1 cellular context compared by ENCODE assay signal in the genomic region with DNA sequence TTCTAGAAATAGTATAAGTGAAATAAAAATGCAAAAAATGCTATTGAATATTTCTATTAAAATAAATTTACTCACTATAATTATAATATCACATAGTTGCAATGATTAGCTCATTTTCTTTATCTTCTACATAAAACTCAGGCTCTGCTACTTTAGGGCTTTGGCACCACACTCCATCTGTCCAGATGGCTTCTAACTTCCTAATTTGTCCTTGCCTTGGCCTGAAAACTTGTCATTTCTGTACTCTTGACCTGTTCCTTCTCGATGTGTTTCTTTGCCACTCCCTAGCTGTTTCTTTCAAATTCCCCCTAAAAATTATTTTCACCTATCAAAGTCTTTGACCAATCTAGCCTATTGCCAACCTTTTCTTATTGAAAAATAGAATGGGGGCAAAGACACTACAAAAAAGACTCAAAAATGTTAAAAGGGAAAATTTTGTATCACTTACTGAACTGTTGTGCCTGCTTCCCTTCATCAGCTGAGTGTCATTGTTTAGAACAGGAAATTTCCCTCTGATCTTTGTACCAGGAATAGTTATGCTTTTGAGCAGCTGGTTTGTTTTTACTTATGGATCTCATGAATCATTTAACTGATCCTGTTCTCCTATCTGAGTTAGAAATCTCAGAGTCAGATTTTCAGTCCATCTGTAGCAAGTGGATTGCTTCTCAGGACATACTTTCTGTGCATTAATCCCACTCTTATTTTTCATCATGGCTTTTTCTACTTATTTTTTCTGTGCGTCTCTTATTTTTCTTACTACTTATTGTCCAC.
TF ChIP-seq lines count a peak whose summit lies in the region.

No MANE protein-coding gene starts in this region.

TF ChIP-seq in WTC11, 78 proteins besides CTCF, POLR2A, EP300 and RAD21 (continued from another document):
- TF ChIP-seq, protein P1, sequence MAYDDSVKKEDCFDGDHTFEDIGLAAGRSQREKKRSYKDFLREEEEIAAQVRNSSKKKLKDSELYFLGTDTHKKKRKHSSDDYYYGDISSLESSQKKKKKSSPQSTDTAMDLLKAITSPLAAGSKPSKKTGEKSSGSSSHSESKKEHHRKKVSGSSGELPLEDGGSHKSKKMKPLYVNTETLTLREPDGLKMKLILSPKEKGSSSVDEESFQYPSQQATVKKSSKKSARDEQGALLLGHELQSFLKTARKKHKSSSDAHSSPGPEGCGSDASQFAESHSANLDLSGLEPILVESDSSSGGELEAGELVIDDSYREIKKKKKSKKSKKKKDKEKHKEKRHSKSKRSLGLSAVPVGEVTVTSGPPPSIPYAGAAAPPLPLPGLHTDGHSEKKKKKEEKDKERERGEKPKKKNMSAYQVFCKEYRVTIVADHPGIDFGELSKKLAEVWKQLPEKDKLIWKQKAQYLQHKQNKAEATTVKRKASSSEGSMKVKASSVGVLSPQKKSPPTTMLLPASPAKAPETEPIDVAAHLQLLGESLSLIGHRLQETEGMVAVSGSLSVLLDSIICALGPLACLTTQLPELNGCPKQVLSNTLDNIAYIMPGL (CRISPR knock-in tag; IDR thresholded peaks at IDR 0.05) = no peak
- TF ChIP-seq SP1 (CRISPR knock-in tag; conservative IDR thresholded peaks at IDR 0.05) (no peak), SMAD4 (CRISPR knock-in tag; IDR thresholded peaks at IDR 0.05) (no peak), ZNF671 (CRISPR knock-in tag; IDR thresholded peaks at IDR 0.05) (no peak), MXD4 (CRISPR knock-in tag; IDR thresholded peaks at IDR 0.05; ENCODE audit: borderline replicate concordance) (no peak), FOXP1 (CRISPR knock-in tag; IDR thresholded peaks at IDR 0.05; ENCODE audit: borderline replicate concordance) (no peak), ZNF121 (CRISPR knock-in tag; IDR thresholded peaks at IDR 0.05) (no peak), MYBL2 (CRISPR knock-in tag; IDR thresholded peaks at IDR 0.05) (no peak)
- TF ChIP-seq, protein P2, sequence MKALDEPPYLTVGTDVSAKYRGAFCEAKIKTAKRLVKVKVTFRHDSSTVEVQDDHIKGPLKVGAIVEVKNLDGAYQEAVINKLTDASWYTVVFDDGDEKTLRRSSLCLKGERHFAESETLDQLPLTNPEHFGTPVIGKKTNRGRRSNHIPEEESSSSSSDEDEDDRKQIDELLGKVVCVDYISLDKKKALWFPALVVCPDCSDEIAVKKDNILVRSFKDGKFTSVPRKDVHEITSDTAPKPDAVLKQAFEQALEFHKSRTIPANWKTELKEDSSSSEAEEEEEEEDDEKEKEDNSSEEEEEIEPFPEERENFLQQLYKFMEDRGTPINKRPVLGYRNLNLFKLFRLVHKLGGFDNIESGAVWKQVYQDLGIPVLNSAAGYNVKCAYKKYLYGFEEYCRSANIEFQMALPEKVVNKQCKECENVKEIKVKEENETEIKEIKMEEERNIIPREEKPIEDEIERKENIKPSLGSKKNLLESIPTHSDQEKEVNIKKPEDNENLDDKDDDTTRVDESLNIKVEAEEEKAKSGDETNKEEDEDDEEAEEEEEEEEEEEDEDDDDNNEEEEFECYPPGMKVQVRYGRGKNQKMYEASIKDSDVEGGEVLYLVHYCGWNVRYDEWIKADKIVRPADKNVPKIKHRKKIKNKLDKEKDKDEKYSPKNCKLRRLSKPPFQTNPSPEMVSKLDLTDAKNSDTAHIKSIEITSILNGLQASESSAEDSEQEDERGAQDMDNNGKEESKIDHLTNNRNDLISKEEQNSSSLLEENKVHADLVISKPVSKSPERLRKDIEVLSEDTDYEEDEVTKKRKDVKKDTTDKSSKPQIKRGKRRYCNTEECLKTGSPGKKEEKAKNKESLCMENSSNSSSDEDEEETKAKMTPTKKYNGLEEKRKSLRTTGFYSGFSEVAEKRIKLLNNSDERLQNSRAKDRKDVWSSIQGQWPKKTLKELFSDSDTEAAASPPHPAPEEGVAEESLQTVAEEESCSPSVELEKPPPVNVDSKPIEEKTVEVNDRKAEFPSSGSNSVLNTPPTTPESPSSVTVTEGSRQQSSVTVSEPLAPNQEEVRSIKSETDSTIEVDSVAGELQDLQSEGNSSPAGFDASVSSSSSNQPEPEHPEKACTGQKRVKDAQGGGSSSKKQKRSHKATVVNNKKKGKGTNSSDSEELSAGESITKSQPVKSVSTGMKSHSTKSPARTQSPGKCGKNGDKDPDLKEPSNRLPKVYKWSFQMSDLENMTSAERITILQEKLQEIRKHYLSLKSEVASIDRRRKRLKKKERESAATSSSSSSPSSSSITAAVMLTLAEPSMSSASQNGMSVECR (CRISPR knock-in tag; IDR thresholded peaks at IDR 0.05; ENCODE audit: borderline replicate concordance) = no peak
- TF ChIP-seq, protein P3, sequence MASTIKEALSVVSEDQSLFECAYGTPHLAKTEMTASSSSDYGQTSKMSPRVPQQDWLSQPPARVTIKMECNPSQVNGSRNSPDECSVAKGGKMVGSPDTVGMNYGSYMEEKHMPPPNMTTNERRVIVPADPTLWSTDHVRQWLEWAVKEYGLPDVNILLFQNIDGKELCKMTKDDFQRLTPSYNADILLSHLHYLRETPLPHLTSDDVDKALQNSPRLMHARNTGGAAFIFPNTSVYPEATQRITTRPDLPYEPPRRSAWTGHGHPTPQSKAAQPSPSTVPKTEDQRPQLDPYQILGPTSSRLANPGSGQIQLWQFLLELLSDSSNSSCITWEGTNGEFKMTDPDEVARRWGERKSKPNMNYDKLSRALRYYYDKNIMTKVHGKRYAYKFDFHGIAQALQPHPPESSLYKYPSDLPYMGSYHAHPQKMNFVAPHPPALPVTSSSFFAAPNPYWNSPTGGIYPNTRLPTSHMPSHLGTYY (CRISPR knock-in tag; IDR thresholded peaks at IDR 0.05) = no peak
